In the genomic region with DNA sequence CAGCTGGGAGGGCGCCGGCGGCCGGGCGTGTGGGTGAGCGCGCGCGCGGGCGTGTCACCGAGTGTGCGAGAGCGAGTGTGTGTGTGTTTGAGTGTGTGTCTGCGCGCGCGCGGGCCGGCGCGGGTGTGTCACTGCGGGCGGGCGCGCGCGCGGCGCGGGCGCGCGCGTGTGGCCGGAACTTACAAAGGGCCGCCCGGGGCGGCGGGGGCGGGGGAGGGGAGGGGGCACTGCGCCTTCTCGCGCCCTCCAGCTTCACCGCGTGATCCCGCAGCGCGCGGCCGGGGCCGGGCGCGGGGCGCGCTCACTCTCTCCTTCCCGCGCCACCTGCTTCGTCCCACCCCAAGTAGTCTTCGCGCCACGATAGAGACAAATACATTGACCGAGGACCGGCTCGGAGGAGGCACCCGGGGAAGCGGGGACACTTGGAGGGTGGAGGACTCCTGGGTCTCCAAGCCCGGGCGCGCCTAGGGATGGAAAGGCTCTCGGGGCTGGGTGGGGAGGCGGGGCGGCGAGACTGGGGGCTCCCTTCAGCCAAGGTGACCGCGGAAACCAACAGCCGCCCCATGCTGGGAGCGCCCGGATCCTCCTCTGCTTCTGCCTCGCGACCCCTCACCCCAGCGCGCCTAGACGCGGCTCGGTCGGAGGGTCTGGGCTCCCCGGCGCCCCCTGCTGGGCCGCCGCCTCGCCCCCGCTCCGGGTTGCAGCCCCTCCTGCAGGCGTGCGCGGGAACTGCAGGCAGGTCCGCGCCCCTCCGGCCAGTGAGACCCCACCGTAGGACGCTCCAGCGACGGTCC, we compare ENCODE assay signal across 9 cellular contexts. TPM values are rescaled to one million over a fixed set of nuclear protein-coding genes. Genes with fewer than 3 reads are reported as not detected.
DNase-seq lines count a peak whose midpoint lies in the region; ATAC-seq, FAIRE-seq and TF ChIP-seq lines count a peak whose summit lies in the region.
"Had no signal": no experiment of that assay in that cellular context is flagged by ENCODE, and none has a peak within 500 bp of the region (broad histone marks: within the 10 kb centered on the region; RNA-seq: fewer than 3 reads in every experiment).

A gene with protein sequence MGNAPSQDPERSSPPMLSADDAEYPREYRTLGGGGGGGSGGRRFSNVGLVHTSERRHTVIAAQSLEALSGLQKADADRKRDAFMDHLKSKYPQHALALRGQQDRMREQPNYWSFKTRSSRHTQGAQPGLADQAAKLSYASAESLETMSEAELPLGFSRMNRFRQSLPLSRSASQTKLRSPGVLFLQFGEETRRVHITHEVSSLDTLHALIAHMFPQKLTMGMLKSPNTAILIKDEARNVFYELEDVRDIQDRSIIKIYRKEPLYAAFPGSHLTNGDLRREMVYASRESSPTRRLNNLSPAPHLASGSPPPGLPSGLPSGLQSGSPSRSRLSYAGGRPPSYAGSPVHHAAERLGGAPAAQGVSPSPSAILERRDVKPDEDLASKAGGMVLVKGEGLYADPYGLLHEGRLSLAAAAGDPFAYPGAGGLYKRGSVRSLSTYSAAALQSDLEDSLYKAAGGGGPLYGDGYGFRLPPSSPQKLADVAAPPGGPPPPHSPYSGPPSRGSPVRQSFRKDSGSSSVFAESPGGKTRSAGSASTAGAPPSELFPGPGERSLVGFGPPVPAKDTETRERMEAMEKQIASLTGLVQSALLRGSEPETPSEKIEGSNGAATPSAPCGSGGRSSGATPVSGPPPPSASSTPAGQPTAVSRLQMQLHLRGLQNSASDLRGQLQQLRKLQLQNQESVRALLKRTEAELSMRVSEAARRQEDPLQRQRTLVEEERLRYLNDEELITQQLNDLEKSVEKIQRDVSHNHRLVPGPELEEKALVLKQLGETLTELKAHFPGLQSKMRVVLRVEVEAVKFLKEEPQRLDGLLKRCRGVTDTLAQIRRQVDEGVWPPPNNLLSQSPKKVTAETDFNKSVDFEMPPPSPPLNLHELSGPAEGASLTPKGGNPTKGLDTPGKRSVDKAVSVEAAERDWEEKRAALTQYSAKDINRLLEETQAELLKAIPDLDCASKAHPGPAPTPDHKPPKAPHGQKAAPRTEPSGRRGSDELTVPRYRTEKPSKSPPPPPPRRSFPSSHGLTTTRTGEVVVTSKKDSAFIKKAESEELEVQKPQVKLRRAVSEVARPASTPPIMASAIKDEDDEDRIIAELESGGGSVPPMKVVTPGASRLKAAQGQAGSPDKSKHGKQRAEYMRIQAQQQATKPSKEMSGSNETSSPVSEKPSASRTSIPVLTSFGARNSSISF (minus strand): TSS at position 101 of the 794 bp plus-strand sequence. CDS start 247 bp downstream, outside the sequence.

- peak within 1 kb of the TSS; percentile 84 for H3K9ac ChIP-seq in HepG2 (ENCODE audit: insufficient read depth, low read depth, low read length)

- no peaks in the 10 kb centered on the region for H3K27me3 ChIP-seq in HepG2 (ENCODE audit: control insufficient read depth in 1 of 2, insufficient read depth in 2 of 2, low read length in 2 of 2)

- 0% methylated on average over 18 of the region's 104 CpGs for WGBS in HepG2 (ENCODE audit: low lambda C conversion rate)

- BruUV-seq in HepG2 (replicated peaks; lab: Mats Ljungman, UMichigan): no TSS peak

- POLR2A ChIA-PET in HepG2 (lab: Yijun Ruan, JAX): interaction anchor here (0.9 to 13.7 kb wide), 15 partner anchors 9 to 95 kb away, joined by 3 to 208 read pairs (median 5); no protein-coding TSS in a partner anchor

- TF ChIP-seq RAD21 in HepG2 (CRISPR knock-in tag; IDR thresholded peaks at IDR 0.05): peak; percentile 100

- peak within 1 kb of the TSS; percentile 88 for H3K27ac ChIP-seq in HepG2 (ENCODE audit: extremely low read length, insufficient read depth, low read length)

- no peaks in the 10 kb centered on the region for H3K9me3 ChIP-seq in HepG2 (ENCODE audit: low read length)

- peaks cover 71% of the 10 kb centered on the region for H3K27me3 Mint-ChIP-seq in central memory CD8-positive, alpha-beta T cell

- peak; percentile 45 to 62; a peak in 3 of 4 replicates for TF ChIP-seq POLR2A in HepG2 (IDR thresholded peaks at IDR 0.05; ENCODE audit: insufficient read depth in 1 of 2, low read depth in 2 of 2, low read length in 2 of 2)

- H3K4me3 ChIP-seq in GM08714 (ENCODE audit: low read length) (peak within 1 kb of the TSS; percentile 56), WI38 (ENCODE audit: low read depth, low read length) (0 out of 2 replicates have a peak within 1 kb of the TSS, but pooled peaks have one; percentile 17), HepG2 (replicated peaks in 1 of 3; ENCODE audit: insufficient read depth in 1 of 3, low read depth in 2 of 3, low read length in 3 of 3) (peak within 1 kb of the TSS; percentile 76 to 84 (median 83))

- peaks cover 15% of the 10 kb centered on the region; the same call in 1 of the 2 replicates for H4K20me1 ChIP-seq in HepG2 (ENCODE audit: insufficient read depth, low read length)

- FAIRE-seq in HepG2 (lab: Jason Lieb, UNC): no peak
- FAIRE-seq: endometrium had no signal

- peak within 1 kb of the TSS; percentile 87 for H3K4me2 ChIP-seq in HepG2 (ENCODE audit: low read depth, low read length)

- CTCF ChIA-PET in HepG2 (lab: Yijun Ruan, JAX; ENCODE audit: low intra/inter-chr PET ratio, low total read pairs): interaction anchor here (0.7 to 4.9 kb wide), 14 partner anchors 9 to 126 kb away, joined by 3 to 73 read pairs (median 6); no protein-coding TSS in a partner anchor

- no peak within 1 kb of the TSS for H2AFZ ChIP-seq in HepG2 (ENCODE audit: low read length)

- TF ChIP-seq CTCF in WI38 (IDR thresholded peaks at IDR 0.05; ENCODE audit: low read depth, low read length) (peak; percentile 75), HepG2 (CRISPR knock-in tag; IDR thresholded peaks at IDR 0.05) (peak; percentile 95)

- intact Hi-C loops in HepG2 (cut with micrococcal nuclease; ENCODE audit: unreplicated experiment): loop anchor here (1.0 kb wide), 1 partner anchor 51 kb away; no protein-coding TSS in a partner anchor

- H3K9me3 Mint-ChIP-seq in central memory CD8-positive, alpha-beta T cell: no peaks in the 10 kb centered on the region

- in situ Hi-C loops in HepG2 (cut with HindIII; ENCODE audit: extremely low pct_ligation_motif_present, low pct_unique_long_range_greater_than_20kb): loop anchor here (5.0 kb wide), 1 partner anchor 51 kb away; no protein-coding TSS in a partner anchor

- H3K79me2 ChIP-seq in HepG2 (ENCODE audit: insufficient read depth, low read length): peaks cover 3% of the 10 kb centered on the region

- peaks cover 13% of the 10 kb centered on the region for H3K4me1 Mint-ChIP-seq in central memory CD8-positive, alpha-beta T cell

- H3K4me3 Mint-ChIP-seq in central memory CD8-positive, alpha-beta T cell: peak within 1 kb of the TSS; percentile 75

- H3K36me3 ChIP-seq in HepG2 (replicated peaks in 1 of 2; ENCODE audit: control insufficient read depth in 1 of 2, insufficient read depth in 2 of 2, low read length in 2 of 2): no peaks in the 10 kb centered on the region

- peaks cover 8% of the 10 kb centered on the region for H3K36me3 Mint-ChIP-seq in central memory CD8-positive, alpha-beta T cell (ENCODE audit: insufficient read depth)

- 0 out of 4 replicates have a peak, but pooled peaks have one; percentile 28 to 30 for TF ChIP-seq EP300 in HepG2 (IDR thresholded peaks at IDR 0.05; ENCODE audit: low read depth in 2 of 2, low read length in 2 of 2)
- TF ChIP-seq EP300 in HepG2 (CRISPR knock-in tag; IDR thresholded peaks at IDR 0.05; ENCODE audit: borderline replicate concordance): no peak

- peak; percentile 22 for ATAC-seq in central memory CD8-positive, alpha-beta T cell (replicated peaks; ENCODE audit: extremely low read depth, poor library complexity, severe bottlenecking)
- peak; percentile 42 for ATAC-seq in HepG2
- ATAC-seq in HG03175 (IDR thresholded peaks at IDR 0.05; ENCODE audit: unreplicated experiment): no peak

- peaks cover 89% of the 10 kb centered on the region for H3K4me1 ChIP-seq in HepG2 (ENCODE audit: insufficient read depth, low read length)

- DNase-seq in NCI-H128 (lab: John Stamatoyannopoulos, UW; ENCODE audit: unreplicated experiment) (peak; percentile 32), HepG2 (ENCODE audit: low spot score) (peak; percentile 57), H4 (ENCODE audit: low spot score) (no peak)
- DNase-seq in central memory CD8-positive, alpha-beta T cell (ENCODE audit: low spot score in 2 of 2): no peak
- DNase-seq in stimulated activated CD4-positive, alpha-beta T cell treated with anti-CD3 and anti-CD28 coated beads, TNF-alpha, amount 100 ng/mL, for 24 hours (ENCODE audit: low read depth in 3 of 3): peak in 2 of 3 experiments; percentile 23 to 62

- no peak within 1 kb of the TSS for H3K27ac Mint-ChIP-seq in central memory CD8-positive, alpha-beta T cell (ENCODE audit: low read depth)

TF ChIP-seq in HepG2, 621 proteins besides CTCF, POLR2A, EP300 and RAD21 (continues in another document):
- TF ChIP-seq ZNF331 (CRISPR knock-in tag; IDR thresholded peaks at IDR 0.05) (no peak; the same call in 1 of the 2 replicates), RFX1 (IDR thresholded peaks at IDR 0.05) (no peak)

RNA-seq across cellular contexts. Expression of the gene that starts here (rescaled TPM):
- total RNA-seq in HepG2 (2016; rRNA removed; fragmentation: Illumina TruSeq; extraction: Trizol): 0.90 and 1.2 TPM in 2 replicates
- 0.26 and 0.30 TPM in 2 replicates for total RNA-seq in HepG2 (2016; cell fraction: cytosol; rRNA removed; fragmentation: Illumina TruSeq; extraction: Trizol; ENCODE audit: low read depth)
- 0.76 and 1.4 TPM in 2 replicates for total RNA-seq in HepG2 (2016; cell fraction: insoluble cytoplasmic fraction; rRNA removed; fragmentation: Illumina TruSeq; extraction: Trizol)
- 0.43 and 1.00 TPM in 2 replicates for total RNA-seq in HepG2 (2016; cell fraction: membrane; rRNA removed; fragmentation: Illumina TruSeq; extraction: Trizol)
- total RNA-seq in HepG2 (2016; cell fraction: nucleus; rRNA removed; fragmentation: Illumina TruSeq; extraction: Trizol): 2.5 and 3.1 TPM in 2 replicates
- 9.6 and 19.8 TPM in 2 replicates for polyA plus RNA-seq in HepG2 (2011; rRNA removed)
- 2.9 and 4.8 TPM in 2 replicates for polyA plus RNA-seq in HepG2 (2011; cell fraction: cytosol; rRNA removed)
- 128 and 143 TPM in 2 replicates for polyA plus RNA-seq in HepG2 (2011; cell fraction: nucleus; rRNA removed)
- polyA plus RNA-seq in HepG2 (2012): 9.9 and 11.0 TPM in 2 replicates
- 0.26 and 0.32 TPM in 2 replicates for polyA plus RNA-seq in HepG2 (2016; cell fraction: cytosol; fragmentation: Illumina TruSeq; extraction: Trizol; ENCODE audit: low read depth)
- polyA plus RNA-seq in HepG2 (2016; cell fraction: insoluble cytoplasmic fraction; fragmentation: Illumina TruSeq; extraction: Trizol; ENCODE audit: low read depth): 1.0 and 2.4 TPM in 2 replicates
- 0.64 and 0.68 TPM in 2 replicates for polyA plus RNA-seq in HepG2 (2016; cell fraction: membrane; fragmentation: Illumina TruSeq; extraction: Trizol; ENCODE audit: low read depth)
- polyA plus RNA-seq in HepG2 (2016; cell fraction: nucleus; fragmentation: Illumina TruSeq; extraction: Trizol; ENCODE audit: insufficient read depth, low read depth): 13.9 and 14.2 TPM in 2 replicates
- 2.4 and 22.5 TPM in 2 replicates for polyA minus RNA-seq in HepG2 (2011; rRNA and poly(A)+ RNA removed; ENCODE audit: low replicate concordance)
- polyA minus RNA-seq in HepG2 (2011; cell fraction: cytosol; rRNA and poly(A)+ RNA removed): 5.7 and 10.1 TPM in 2 replicates
- 22.4 and 24.7 TPM in 2 replicates for polyA minus RNA-seq in HepG2 (2011; cell fraction: nucleus; rRNA and poly(A)+ RNA removed)
- 0.12 TPM in 1 of 2 replicates, not detected in the other for total RNA-seq in H4 (2014; rRNA removed; shearing (Covaris generic))

Comparison
In these comparisons a context has a peak if more than half of its experiments do, and no peak if none do; other contexts are left out.
1. H3K4me3 ChIP-seq: peak in every context shown above with its lines; median percentile 83 in HepG2; 56 in GM08714; 17 in WI38.
2. DNase-seq: peak in NCI-H128 (single experiment), HepG2 (single experiment) and stimulated activated CD4-positive, alpha-beta T cell treated with anti-CD3 and anti-CD28 coated beads, TNF-alpha, amount 100 ng/mL, for 24 hours (2 of 3); none in central memory CD8-positive, alpha-beta T cell (0 of 2) and H4 (single experiment).